ENCODE assay signal across 26 cellular contexts in the genomic region with DNA sequence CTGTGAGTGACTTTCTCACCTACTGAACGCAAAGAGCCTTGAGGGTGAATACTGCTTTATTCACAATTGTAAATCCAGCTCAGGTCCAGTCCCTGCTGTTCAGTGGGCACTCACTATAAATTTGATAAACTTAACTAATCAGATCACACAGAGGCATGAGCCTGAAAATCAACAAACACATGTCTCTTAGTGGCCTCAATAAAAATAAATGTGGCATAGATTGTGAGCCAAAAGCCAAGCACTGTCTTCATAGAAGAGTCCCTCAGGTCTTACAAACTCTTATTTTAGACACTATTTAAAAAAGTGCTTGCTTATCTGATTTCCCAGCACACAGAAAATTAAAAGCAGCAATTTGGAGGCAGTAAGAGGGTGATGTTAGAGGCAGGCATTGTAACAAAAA.
"Had no signal": no experiment of that assay in that cellular context is flagged by ENCODE, and none has a peak within 500 bp of the region (broad histone marks: within the 10 kb centered on the region; RNA-seq: fewer than 3 reads in every experiment).

No MANE protein-coding gene starts in this region.

- H3K4me2 ChIP-seq: hepatocyte had no signal

- H3K79me2 ChIP-seq: hepatocyte had no signal

- H2AFZ ChIP-seq: hepatocyte had no signal

- H3K4me3 Mint-ChIP-seq: dendritic cell treated with granulocyte-macrophage colony-stimulating factor and Interleukin-4, amounts not matched to agents 40 ng/mL and 50 ng/mL, for 4 days; effector memory CD8-positive, alpha-beta T cell; endodermal cell had no signal

- H3K9me3 ChIP-seq: colonic mucosa, esophagus muscularis mucosa, esophagus squamous epithelium, gastrocnemius medialis had no signal

- ATAC-seq: effector memory CD8-positive, alpha-beta T cell; esophagus mucosa; foreskin keratinocyte; gastrocnemius medialis; gastroesophageal sphincter; heart left ventricle; heart right ventricle had no signal

- H3K4me1 Mint-ChIP-seq: endodermal cell had no signal

- DNase-seq: colonic mucosa; cortex of kidney; dermis blood vessel endothelial cell; dorsolateral prefrontal cortex; effector CD4-positive, alpha-beta T cell; effector CD8-positive, alpha-beta T cell; effector memory CD4-positive, alpha-beta T cell; effector memory CD8-positive, alpha-beta T cell; endodermal cell; erythroblast; esophagus squamous epithelium; foreskin fibroblast; foreskin keratinocyte; foreskin melanocyte; gastrocnemius medialis; glutamatergic neuron; head of caudate nucleus; heart left ventricle; heart right ventricle had no signal

- H3K27me3 Mint-ChIP-seq: dendritic cell treated with granulocyte-macrophage colony-stimulating factor and Interleukin-4, amounts not matched to agents 40 ng/mL and 50 ng/mL, for 4 days; effector memory CD8-positive, alpha-beta T cell had no signal

- H3K9me3 Mint-ChIP-seq: endodermal cell had no signal

- H3K36me3 ChIP-seq: colonic mucosa, esophagus muscularis mucosa, esophagus squamous epithelium, gastrocnemius medialis, gastroesophageal sphincter, heart left ventricle, heart right ventricle had no signal

- H3K27ac ChIP-seq: colonic mucosa, coronary artery, dorsolateral prefrontal cortex, epithelial cell of prostate, esophagus muscularis mucosa, esophagus squamous epithelium, foreskin keratinocyte, gastrocnemius medialis, gastroesophageal sphincter, heart left ventricle, heart right ventricle, hepatocyte had no signal

- H3K4me3 ChIP-seq: colonic mucosa, coronary artery, dorsolateral prefrontal cortex, esophagus muscularis mucosa, esophagus squamous epithelium, gastrocnemius medialis, gastroesophageal sphincter, heart left ventricle, heart right ventricle, hepatocyte had no signal

- H3K27me3 ChIP-seq: colonic mucosa, dorsolateral prefrontal cortex, esophagus muscularis mucosa, esophagus squamous epithelium, foreskin keratinocyte, gastrocnemius medialis, gastroesophageal sphincter, heart left ventricle, heart right ventricle, hepatocyte had no signal

- H3K27ac Mint-ChIP-seq: dendritic cell treated with granulocyte-macrophage colony-stimulating factor and Interleukin-4, amounts not matched to agents 40 ng/mL and 50 ng/mL, for 4 days; effector memory CD8-positive, alpha-beta T cell; endodermal cell had no signal

- H3K4me1 ChIP-seq: colonic mucosa, esophagus muscularis mucosa, esophagus squamous epithelium, gastrocnemius medialis, gastroesophageal sphincter, heart left ventricle, heart right ventricle had no signal
